ENCODE assay signal across 8 cellular contexts in the genomic region with DNA sequence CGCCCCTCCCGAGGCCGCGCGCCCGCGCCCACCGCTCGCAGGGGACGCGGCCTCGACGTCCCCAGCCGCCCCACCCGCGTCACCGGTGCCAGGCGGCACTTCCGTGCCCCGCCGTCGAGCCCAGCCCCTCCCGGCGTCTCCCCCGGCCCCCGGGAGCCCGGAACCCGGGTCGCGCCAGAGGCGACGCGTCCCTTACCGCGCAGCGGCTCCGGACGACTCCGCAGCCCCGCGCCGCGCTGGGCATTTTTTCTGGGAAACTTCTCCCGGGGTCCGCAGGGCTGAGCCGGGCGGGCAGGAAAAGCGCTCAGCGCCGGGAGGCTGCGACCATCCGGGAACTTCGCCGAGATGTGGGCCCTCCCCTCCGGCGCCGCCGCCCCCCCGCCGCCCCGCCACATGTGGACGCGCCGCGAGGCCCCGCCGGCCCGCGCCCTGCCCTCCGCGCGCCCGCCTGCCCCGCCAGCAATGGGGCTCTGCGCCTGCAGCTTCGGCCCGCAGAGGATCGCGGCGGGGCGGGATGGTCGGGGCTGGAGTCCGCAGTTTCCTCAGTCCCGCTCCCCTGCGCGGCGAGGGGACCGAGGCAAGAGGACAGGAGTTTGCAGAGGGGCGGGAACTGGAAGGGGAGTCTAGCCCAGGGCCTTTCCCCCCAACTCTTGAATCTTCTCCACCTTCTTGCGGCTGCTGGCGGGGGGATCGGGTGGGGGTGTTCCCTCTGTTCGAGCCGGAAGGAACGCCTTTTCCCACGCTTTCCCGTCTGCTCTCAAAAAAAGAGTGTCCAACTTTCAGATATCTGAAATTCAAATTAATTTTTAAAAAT.
DNase-seq lines count a peak whose midpoint lies in the region; ATAC-seq, FAIRE-seq and TF ChIP-seq lines count a peak whose summit lies in the region.

No MANE protein-coding gene starts in this region.

- peaks cover 6 to 13% (median 6%) of the 10 kb centered on the region in 3 donors for H3K4me1 Mint-ChIP-seq in IgD-negative memory B cell
- peaks cover 62% of the 10 kb centered on the region for H3K4me1 Mint-ChIP-seq in central memory CD8-positive, alpha-beta T cell

- peak; percentile 38 for ATAC-seq in GM21367 (IDR thresholded peaks at IDR 0.05; ENCODE audit: unreplicated experiment)
- peak; percentile 72 for ATAC-seq in central memory CD8-positive, alpha-beta T cell (replicated peaks; ENCODE audit: extremely low read depth, poor library complexity, severe bottlenecking)

- peak overlapping the region; percentile 91 to 98 (median 94) for H3K4me3 Mint-ChIP-seq in IgD-negative memory B cell
- H3K4me3 Mint-ChIP-seq in central memory CD8-positive, alpha-beta T cell, result peak overlapping the region; percentile 86

- no peaks in the 10 kb centered on the region for H3K36me3 ChIP-seq in kidney (ENCODE audit: control insufficient read depth in 1 of 2, insufficient read depth in 2 of 2, low read length in 2 of 2)

- H3K9me3 ChIP-seq in kidney (ENCODE audit: control insufficient read depth in 1 of 2, low read length in 2 of 2), result no peaks in the 10 kb centered on the region

- no peak for FAIRE-seq in D721Med (lab: Jason Lieb, UNC)
- no peak for FAIRE-seq in kidney (lab: Jason Lieb, UNC)

- H3K27ac ChIP-seq in kidney (ENCODE audit: low read depth in 2 of 2, low read length in 2 of 2), result peak overlapping the region; percentile 49 to 51

- peak overlapping the region; percentile 45 to 86 for H3K9ac ChIP-seq in kidney (ENCODE audit: low read length in 2 of 2)

- H3K27me3 Mint-ChIP-seq in IgD-negative memory B cell, result no peaks in the 10 kb centered on the region
- H3K27me3 Mint-ChIP-seq in central memory CD8-positive, alpha-beta T cell, result no peaks in the 10 kb centered on the region

- DNase-seq in D721Med (ENCODE audit: insufficient read length, low spot score) (peak; percentile 23), kidney (peak; percentile 90), DMS153 (lab: John Stamatoyannopoulos, UW) (no peak)
- DNase-seq in activated CD4-positive, CD25-positive, alpha-beta regulatory T cell treated with anti-CD3 and anti-CD28 coated beads, Interleukin-2, amount 50 U/mL, for 16 hours (ENCODE audit: low read depth, low spot score), result peak; percentile 21
- DNase-seq in central memory CD8-positive, alpha-beta T cell (ENCODE audit: low spot score in 2 of 2), result peak; percentile 44 to 49
- peak; percentile 28 to 47 for DNase-seq in stimulated activated CD4-positive, alpha-beta T cell treated with anti-CD3 and anti-CD28 coated beads, Interleukin-15, amount 100 ng/mL, for 1 hour (ENCODE audit: low read depth in 1 of 2, low spot score in 1 of 2)

- TF ChIP-seq CTCF in D721Med (IDR thresholded peaks at IDR 0.05; ENCODE audit: insufficient read depth, missing control alignments) (no peak), kidney (IDR thresholded peaks at IDR 0.05; ENCODE audit: borderline replicate concordance, extremely low read depth, insufficient read depth) (no peak)

- H3K4me1 ChIP-seq in kidney (ENCODE audit: control insufficient read depth in 1 of 2, insufficient read depth in 1 of 2, low read depth in 1 of 2, low read length in 2 of 2), result peaks cover 5% of the 10 kb centered on the region in 2 donors

- no peaks in the 10 kb centered on the region for H3K36me3 Mint-ChIP-seq in IgD-negative memory B cell
- H3K36me3 Mint-ChIP-seq in central memory CD8-positive, alpha-beta T cell (ENCODE audit: insufficient read depth), result peaks cover 15% of the 10 kb centered on the region

- H3K9me3 Mint-ChIP-seq in IgD-negative memory B cell, result no peaks in the 10 kb centered on the region
- H3K9me3 Mint-ChIP-seq in central memory CD8-positive, alpha-beta T cell, result no peaks in the 10 kb centered on the region

- H3K4me3 ChIP-seq in kidney (ENCODE audit: low read length in 2 of 2), result peak overlapping the region; percentile 80 to 81

- intact Hi-C loops in kidney (cut with DNase I), result no loop called here

- H3K27ac Mint-ChIP-seq in IgD-negative memory B cell, result peak overlapping the region; percentile 60 to 93 (median 90)
- peak overlapping the region; percentile 91 for H3K27ac Mint-ChIP-seq in central memory CD8-positive, alpha-beta T cell (ENCODE audit: low read depth)
